Comparison of ENCODE assay signal across 20 cellular contexts in genomic region chr17:50189396-50190277, GRCh38. TPM values are rescaled to one million over a fixed set of nuclear protein-coding genes. Genes with fewer than 3 reads are reported as not detected.
DNase-seq lines count a peak whose midpoint lies in the region; ATAC-seq and TF ChIP-seq lines count a peak whose summit lies in the region.
"Had no signal": no experiment of that assay in that cellular context is flagged by ENCODE, and none has a peak within 500 bp of the region (broad histone marks: within the 10 kb centered on the region; RNA-seq: fewer than 3 reads in every experiment).

No MANE protein-coding gene starts in this region.

- TF ChIP-seq POLR2A in esophagus squamous epithelium (IDR thresholded peaks at IDR 0.05): no peak
- no peak for TF ChIP-seq POLR2A in tibial nerve (IDR thresholded peaks at IDR 0.05)

- H3K36me3 Mint-ChIP-seq in nephron (ENCODE audit: low read depth): peaks cover 50% of the 10 kb centered on the region
- H3K36me3 Mint-ChIP-seq: stimulated activated effector memory CD8-positive, alpha-beta T cell treated with anti-CD3 and anti-CD28 coated beads, Interleukin-12 subunit alpha, Interleukin-12 subunit beta, amount 100 ng/mL, for 72 hours; T-cell had no signal

- peak overlapping the region in 3 of 4 donors; percentile 6 to 46 (median 36) for H3K27ac ChIP-seq in esophagus squamous epithelium
- H3K27ac ChIP-seq in tibial nerve: peak overlapping the region in 3 of 4 donors; percentile 26 to 89 (median 54)
- H3K27ac ChIP-seq: BLaER1, foreskin keratinocyte had no signal

- peaks cover 96% of the 10 kb centered on the region for H3K36me3 ChIP-seq in adipocyte (ENCODE audit: control insufficient read depth, insufficient read depth, low read length, severe bottlenecking)
- H3K36me3 ChIP-seq in esophagus squamous epithelium: peaks cover 4 to 93% (median 7%) of the 10 kb centered on the region in 3 donors
- peaks cover 0 to 94% (median 2%) of the 10 kb centered on the region in 3 donors for H3K36me3 ChIP-seq in tibial nerve
- H3K36me3 ChIP-seq: BLaER1 had no signal

- peaks cover 58% of the 10 kb centered on the region for H3K4me1 Mint-ChIP-seq in nephron
- H3K4me1 Mint-ChIP-seq: stimulated activated effector memory CD8-positive, alpha-beta T cell treated with anti-CD3 and anti-CD28 coated beads, Interleukin-12 subunit alpha, Interleukin-12 subunit beta, amount 100 ng/mL, for 72 hours had no signal

- peak overlapping the region; percentile 100 for H3K9ac ChIP-seq in adipocyte (ENCODE audit: low read length)
- H3K9ac ChIP-seq: BLaER1 had no signal

- H3K4me3 Mint-ChIP-seq in nephron: peak overlapping the region in 1 of 3 experiments; percentile 56
- H3K4me3 Mint-ChIP-seq: endodermal cell; neural crest cell; stimulated activated effector memory CD8-positive, alpha-beta T cell treated with anti-CD3 and anti-CD28 coated beads, Interleukin-12 subunit alpha, Interleukin-12 subunit beta, amount 100 ng/mL, for 72 hours; T-cell had no signal

- 82 to 86% methylated on average over 9 of the region's 24 CpGs for WGBS in esophagus squamous epithelium, 2 donors
- WGBS in tibial nerve, 2 donors: 64 to 68% methylated on average over 14 to 24 of the region's 24 CpGs

- peak overlapping the region; percentile 82 to 98 (median 86) for H3K27ac Mint-ChIP-seq in nephron
- H3K27ac Mint-ChIP-seq: endodermal cell, T-cell had no signal

- DNase-seq in adipocyte (ENCODE audit: low read depth): peak; percentile 58
- DNase-seq in esophagus squamous epithelium (lab: John Stamatoyannopoulos, UW): no peak
- no peak for DNase-seq in tibial nerve (ENCODE audit: low spot score in 2 of 2)
- DNase-seq in central memory CD4-positive, alpha-beta T cell: no peak
- DNase-seq in NCI-H2227 treated with DMSO at 0.1 percent for 48 hours (lab: John Stamatoyannopoulos, UW): no peak
- DNase-seq: activated CD4-positive, alpha-beta T cell treated with anti-CD3 and anti-CD28 coated beads, Interleukin-2, amount 50 U/mL, for 1 hour; activated effector memory CD4-positive, alpha-beta T cell treated with anti-CD3 and anti-CD28 coated beads, Interleukin-2, amount 50 U/mL, for 16 hours; endodermal cell; foreskin keratinocyte; NCI-H1105 treated with DMSO at 0.1 percent for 48 hours; NCI-H526 treated with DMSO at 0.1 percent for 48 hours; Right ventricle myocardium superior; T-cell; transverse colon had no signal

- no peak for TF ChIP-seq EP300 in tibial nerve (IDR thresholded peaks at IDR 0.05)

- intact Hi-C loops in esophagus squamous epithelium (cut with DNase I): no loop called here

- TF ChIP-seq CTCF in esophagus squamous epithelium (IDR thresholded peaks at IDR 0.05): no peak
- TF ChIP-seq CTCF in nephron (IDR thresholded peaks at IDR 0.05; ENCODE audit: unreplicated experiment in 3 of 3): no peak
- no peak for TF ChIP-seq CTCF in tibial nerve (IDR thresholded peaks at IDR 0.05)

- H3K9me3 ChIP-seq in adipocyte (ENCODE audit: control insufficient read depth, low read length) (no peaks in the 10 kb centered on the region), esophagus squamous epithelium (no peaks in the 10 kb centered on the region), tibial nerve (no peaks in the 10 kb centered on the region)
- H3K9me3 ChIP-seq: BLaER1, transverse colon had no signal

- H3K4me1 ChIP-seq in adipocyte (ENCODE audit: control insufficient read depth, insufficient read depth, low read length): peaks cover 64% of the 10 kb centered on the region
- H3K4me1 ChIP-seq in esophagus squamous epithelium: peaks cover 3 to 27% (median 5%) of the 10 kb centered on the region in 3 donors
- H3K4me1 ChIP-seq in tibial nerve: peaks cover 0 to 57% (median 8%) of the 10 kb centered on the region in 4 donors

- H3K27me3 Mint-ChIP-seq in nephron (ENCODE audit: low read depth): peaks cover 7% of the 10 kb centered on the region

- ATAC-seq in GM19455 (IDR thresholded peaks at IDR 0.05; ENCODE audit: unreplicated experiment): no peak
- ATAC-seq: foreskin keratinocyte; stimulated activated effector memory CD8-positive, alpha-beta T cell treated with anti-CD3 and anti-CD28 coated beads, Interleukin-12 subunit alpha, Interleukin-12 subunit beta, amount 100 ng/mL, for 72 hours; T-cell had no signal

- H3K4me3 ChIP-seq in adipocyte (ENCODE audit: low read length): no peak overlapping the region
- no peak overlapping the region for H3K4me3 ChIP-seq in esophagus squamous epithelium
- no peak overlapping the region for H3K4me3 ChIP-seq in tibial nerve
- H3K4me3 ChIP-seq: BLaER1, transverse colon had no signal

- no peaks in the 10 kb centered on the region for H3K27me3 ChIP-seq in adipocyte (replicated peaks; ENCODE audit: control insufficient read depth, insufficient read depth, low read length)
- H3K27me3 ChIP-seq in esophagus squamous epithelium: no peaks in the 10 kb centered on the region
- H3K27me3 ChIP-seq in tibial nerve: no peaks in the 10 kb centered on the region
- H3K27me3 ChIP-seq: BLaER1, foreskin keratinocyte, transverse colon had no signal

- no peaks in the 10 kb centered on the region for H3K9me3 Mint-ChIP-seq in nephron
- H3K9me3 Mint-ChIP-seq: endodermal cell; neural crest cell; stimulated activated effector memory CD8-positive, alpha-beta T cell treated with anti-CD3 and anti-CD28 coated beads, Interleukin-12 subunit alpha, Interleukin-12 subunit beta, amount 100 ng/mL, for 72 hours; T-cell had no signal

RNA-seq across cellular contexts. Expression of gene COL1A1, which starts 11.8 kb away (rescaled TPM):
- total RNA-seq in esophagus squamous epithelium: 10 to 100 TPM; 12.4 to 20.8 (median 19.7) TPM
- 100 to 1,000 TPM in 1 of 4 donors, 10 to 100 TPM in 3; 31.5 to 185 (median 73.0) TPM for total RNA-seq in tibial nerve

RNA-seq across cellular contexts. Expression of gene SGCA, which starts 23.8 kb away (rescaled TPM):
- total RNA-seq in esophagus squamous epithelium (10 to 100 TPM in 1 of 4 donors, 1 to 10 TPM in 3; 1.9 to 15.1 (median 6.9) TPM), tibial nerve (1 to 10 TPM; 1.8 to 7.8 (median 4.9) TPM)
- total RNA-seq: foreskin keratinocyte, kidney epithelial cell, neural crest cell had no signal

RNA-seq across cellular contexts. Expression of gene PPP1R9B, which starts 39.2 kb away (rescaled TPM):
- total RNA-seq in esophagus squamous epithelium: 10 to 100 TPM; 24.9 to 35.9 (median 28.2) TPM
- 10 to 100 TPM; 28.4 to 54.9 (median 36.9) TPM for total RNA-seq in tibial nerve

RNA-seq across cellular contexts. Expression of gene SAMD14, which starts 59.7 kb away (rescaled TPM):
- total RNA-seq in esophagus squamous epithelium (under 1 TPM in 1 of 4 donors, not detected in 3; 0.57 TPM), tibial nerve (1 to 10 TPM in 2 of 4 donors, under 1 TPM in 2; 0.63 to 1.5 (median 1.1) TPM)
